Comparison of ENCODE assay signal across 7 cellular contexts in the genomic region with DNA sequence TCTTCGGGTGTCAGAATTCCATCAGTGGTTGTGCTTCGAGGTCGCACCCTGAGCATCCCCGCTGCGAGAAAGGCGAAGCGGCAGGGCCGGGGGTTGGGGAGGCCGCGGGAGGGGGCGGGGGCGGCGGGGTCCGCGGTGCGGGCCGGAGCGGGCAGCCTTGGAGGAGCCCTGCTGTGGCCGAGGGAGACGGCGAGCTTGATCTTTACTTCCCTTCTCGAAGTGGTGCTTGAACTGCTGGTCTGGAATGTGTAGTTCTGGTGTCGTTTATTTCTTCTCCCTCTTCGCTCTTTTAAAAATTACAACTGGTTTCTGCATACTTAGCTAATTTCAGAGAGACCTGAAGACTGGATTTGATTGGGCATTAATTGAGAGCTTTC. TPM values are rescaled to one million over a fixed set of nuclear protein-coding genes. Genes with fewer than 3 reads are reported as not detected.
DNase-seq lines count a peak whose midpoint lies in the region; ATAC-seq and TF ChIP-seq lines count a peak whose summit lies in the region.

No MANE protein-coding gene starts in this region.

- no peak for TF ChIP-seq CTCF in GM12865 (IDR thresholded peaks at IDR 0.05; ENCODE audit: insufficient read depth, low read depth, low read length, missing control alignments)
- no peak for TF ChIP-seq CTCF in PC-3 (conservative IDR thresholded peaks at IDR 0.05; ENCODE audit: low read depth, low read length)

- H3K27me3 ChIP-seq in PC-3 (ENCODE audit: low read length) (no peaks in the 10 kb centered on the region), ectodermal cell (ENCODE audit: control insufficient read depth, insufficient read depth, low read length, poor library complexity, severe bottlenecking) (peaks cover 21% of the 10 kb centered on the region), mononuclear cell (ENCODE audit: insufficient read depth, low read length) (no peaks in the 10 kb centered on the region)

- peak overlapping the region; percentile 57 for H3K9ac ChIP-seq in PC-3 (ENCODE audit: low read length)

- DNase-seq in GM12865 (ENCODE audit: low read depth) (no peak), PC-3 (peak; percentile 36), cortex of kidney (lab: John Stamatoyannopoulos, UW) (no peak), NCI-H774 (lab: John Stamatoyannopoulos, UW) (no peak)

- peaks cover 32% of the 10 kb centered on the region for H4K20me1 ChIP-seq in PC-3 (ENCODE audit: low read length)

- H3K4me3 ChIP-seq in GM12865 (ENCODE audit: low read depth, low read length) (peak overlapping the region; percentile 59), PC-3 (ENCODE audit: low read length) (peak overlapping the region; percentile 78), ectodermal cell (ENCODE audit: insufficient read depth, low read depth, low read length) (peak overlapping the region; percentile 72), mononuclear cell (ENCODE audit: low read length) (peak overlapping the region; percentile 78)

- no peaks in the 10 kb centered on the region for H3K9me3 ChIP-seq in PC-3 (ENCODE audit: low read length)
- no peaks in the 10 kb centered on the region for H3K9me3 ChIP-seq in ectodermal cell (ENCODE audit: control insufficient read depth, low read length)
- H3K9me3 ChIP-seq in mononuclear cell (ENCODE audit: low read depth, low read length) = no peaks in the 10 kb centered on the region

- POLR2A ChIA-PET in PC-3 (lab: Charles Lee; ENCODE audit: unreplicated experiment) = interaction anchor here (0.5 to 2.4 kb wide), 5 partner anchors 15 to 189 kb away, joined by 3 to 16 read pairs (median 7); a partner anchor contains a TSS

- peak overlapping the region; percentile 5; the same call in 1 of the 2 replicates for H2AFZ ChIP-seq in PC-3 (ENCODE audit: low read length)

- peak overlapping the region; percentile 96 for H3K4me2 ChIP-seq in PC-3 (ENCODE audit: low read length)

- H3K36me3 ChIP-seq in PC-3 (ENCODE audit: low read depth, low read length) = no peaks in the 10 kb centered on the region
- H3K36me3 ChIP-seq in ectodermal cell (ENCODE audit: control insufficient read depth, insufficient read depth, low read length) = no peaks in the 10 kb centered on the region

- ATAC-seq in PC-3 (no peak), GM18517 (IDR thresholded peaks at IDR 0.05; ENCODE audit: unreplicated experiment) (no peak)

- H3K79me2 ChIP-seq in PC-3 (ENCODE audit: low read length) = peaks cover 59% of the 10 kb centered on the region

- H3K9me2 ChIP-seq in PC-3 (replicated peaks; ENCODE audit: low read length) = no peaks in the 10 kb centered on the region

- CTCF ChIA-PET in PC-3 (lab: Charles Lee) = interaction anchor here (0.5 to 1.8 kb wide), 5 partner anchors 33 to 802 kb away, joined by 3 to 20 read pairs (median 3); no protein-coding TSS in a partner anchor

- no TSS peak for BruUV-seq in PC-3 (replicated peaks; lab: Mats Ljungman, UMichigan)

- WGBS in ectodermal cell, 2 experiments = 0% methylated on average over 22 of the region's 24 CpGs

- H3F3A ChIP-seq in PC-3 (ENCODE audit: low read length, unreplicated experiment) = no peaks in the 10 kb centered on the region

- H3K27ac ChIP-seq in PC-3 (ENCODE audit: low read length) (peak overlapping the region; percentile 7), ectodermal cell (ENCODE audit: insufficient read depth, low read depth, low read length, poor library complexity, severe bottlenecking) (no peak overlapping the region)

- intact Hi-C loops in PC-3 (cut with micrococcal nuclease) = loop anchor here (1.0 to 5.0 kb wide), 2 partner anchors 61 to 149 kb away; no protein-coding TSS in a partner anchor

- H3K4me1 ChIP-seq in PC-3 (ENCODE audit: insufficient read depth, low read length) (peaks cover 22% of the 10 kb centered on the region), ectodermal cell (ENCODE audit: control insufficient read depth, insufficient read depth, low read length) (peaks cover 10% of the 10 kb centered on the region), mononuclear cell (ENCODE audit: insufficient read depth, low read length) (peaks cover 37% of the 10 kb centered on the region)

RNA-seq across cellular contexts. Expression of a gene that starts 1.1 kb away (rescaled TPM):
- total RNA-seq in PC-3 (2014; rRNA removed) = 345 and 371 TPM in 2 replicates
- polyA plus RNA-seq in ectodermal cell (2013, experiment 1 of 4) = 445 TPM
- 439 TPM for polyA plus RNA-seq in ectodermal cell (2013, experiment 2 of 4)
- 337 TPM for polyA plus RNA-seq in ectodermal cell (2013, experiment 3 of 4)
- polyA plus RNA-seq in ectodermal cell (2013, experiment 4 of 4) = 378 TPM
- 316 TPM for total RNA-seq in mononuclear cell
